Comparison of ENCODE assay signal across 2 cellular contexts in the genomic region with DNA sequence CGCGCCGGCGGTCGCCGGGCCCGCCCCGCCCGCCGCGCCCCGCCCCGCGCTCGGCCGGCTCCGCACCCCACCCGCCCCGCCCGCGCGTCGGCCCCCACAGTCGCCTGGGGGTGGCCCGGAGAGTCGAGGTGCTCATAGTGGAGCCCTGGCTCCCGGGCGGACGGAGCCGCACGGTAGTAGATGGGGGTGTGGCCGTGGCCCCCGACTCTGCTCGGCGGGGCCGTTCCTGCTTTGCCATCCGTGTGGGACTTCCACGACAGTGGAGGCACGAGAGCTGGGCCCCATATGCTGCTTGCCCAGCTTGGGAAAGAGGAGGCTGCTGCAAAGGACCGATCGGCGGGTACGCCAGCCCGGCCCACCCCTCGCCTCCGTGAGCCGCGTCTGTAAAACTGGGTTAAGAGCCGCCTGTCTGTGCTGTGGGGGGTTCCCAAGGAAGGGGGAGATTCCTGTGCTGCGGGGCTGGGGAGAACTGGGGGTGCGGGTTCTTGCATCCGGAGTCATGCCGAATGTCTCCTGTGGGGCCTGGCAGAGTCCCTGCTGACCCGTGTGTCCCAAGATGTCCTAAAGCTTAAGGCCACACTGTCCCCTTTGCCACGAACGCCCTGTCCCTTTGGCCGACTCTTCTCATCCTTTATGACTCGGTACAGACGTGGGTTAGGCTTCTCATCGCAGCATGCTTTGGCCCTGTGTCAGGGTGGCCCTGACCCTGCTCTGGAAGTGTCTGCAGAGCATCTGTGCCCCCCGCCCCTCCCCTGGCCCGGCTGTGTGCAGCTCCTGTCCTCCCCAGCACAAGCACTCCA.
TF ChIP-seq lines count a peak whose summit lies in the region.

A gene (plus strand): TSS at position 70 of the 800 bp plus-strand sequence. CDS start 12,639 bp downstream, outside the sequence.

TF ChIP-seq in H1, 55 proteins besides CTCF, POLR2A, EP300 and RAD21 (continued from another document):
- TF ChIP-seq SIN3A (conservative IDR thresholded peaks at IDR 0.05 in 1 of 2, IDR thresholded peaks at IDR 0.05 in 1 of 2; ENCODE audit: low read depth in 1 of 2, low read length in 2 of 2) (0 out of 4 replicates have a peak, but pooled peaks of 1 of the 2 experiments have one; percentile 12), SP1 (IDR thresholded peaks at IDR 0.05; ENCODE audit: low read depth, low read length) (no peak), ASH2L (IDR thresholded peaks at IDR 0.05; ENCODE audit: low read length) (peak; percentile 2), YY1 (IDR thresholded peaks at IDR 0.05; ENCODE audit: low read depth, low read length) (no peak), CHD2 (IDR thresholded peaks at IDR 0.05; ENCODE audit: low read length) (no peak), EZH2 (IDR thresholded peaks at IDR 0.05; ENCODE audit: low read depth, low read length, severe bottlenecking) (peak; percentile 34)
- TF ChIP-seq, protein P1, sequence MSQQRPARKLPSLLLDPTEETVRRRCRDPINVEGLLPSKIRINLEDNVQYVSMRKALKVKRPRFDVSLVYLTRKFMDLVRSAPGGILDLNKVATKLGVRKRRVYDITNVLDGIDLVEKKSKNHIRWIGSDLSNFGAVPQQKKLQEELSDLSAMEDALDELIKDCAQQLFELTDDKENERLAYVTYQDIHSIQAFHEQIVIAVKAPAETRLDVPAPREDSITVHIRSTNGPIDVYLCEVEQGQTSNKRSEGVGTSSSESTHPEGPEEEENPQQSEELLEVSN (IDR thresholded peaks at IDR 0.05): no peak

TF ChIP-seq in neural cell, 6 proteins besides CTCF, POLR2A, EP300 and RAD21 (continued from another document):
- TF ChIP-seq, protein P2, sequence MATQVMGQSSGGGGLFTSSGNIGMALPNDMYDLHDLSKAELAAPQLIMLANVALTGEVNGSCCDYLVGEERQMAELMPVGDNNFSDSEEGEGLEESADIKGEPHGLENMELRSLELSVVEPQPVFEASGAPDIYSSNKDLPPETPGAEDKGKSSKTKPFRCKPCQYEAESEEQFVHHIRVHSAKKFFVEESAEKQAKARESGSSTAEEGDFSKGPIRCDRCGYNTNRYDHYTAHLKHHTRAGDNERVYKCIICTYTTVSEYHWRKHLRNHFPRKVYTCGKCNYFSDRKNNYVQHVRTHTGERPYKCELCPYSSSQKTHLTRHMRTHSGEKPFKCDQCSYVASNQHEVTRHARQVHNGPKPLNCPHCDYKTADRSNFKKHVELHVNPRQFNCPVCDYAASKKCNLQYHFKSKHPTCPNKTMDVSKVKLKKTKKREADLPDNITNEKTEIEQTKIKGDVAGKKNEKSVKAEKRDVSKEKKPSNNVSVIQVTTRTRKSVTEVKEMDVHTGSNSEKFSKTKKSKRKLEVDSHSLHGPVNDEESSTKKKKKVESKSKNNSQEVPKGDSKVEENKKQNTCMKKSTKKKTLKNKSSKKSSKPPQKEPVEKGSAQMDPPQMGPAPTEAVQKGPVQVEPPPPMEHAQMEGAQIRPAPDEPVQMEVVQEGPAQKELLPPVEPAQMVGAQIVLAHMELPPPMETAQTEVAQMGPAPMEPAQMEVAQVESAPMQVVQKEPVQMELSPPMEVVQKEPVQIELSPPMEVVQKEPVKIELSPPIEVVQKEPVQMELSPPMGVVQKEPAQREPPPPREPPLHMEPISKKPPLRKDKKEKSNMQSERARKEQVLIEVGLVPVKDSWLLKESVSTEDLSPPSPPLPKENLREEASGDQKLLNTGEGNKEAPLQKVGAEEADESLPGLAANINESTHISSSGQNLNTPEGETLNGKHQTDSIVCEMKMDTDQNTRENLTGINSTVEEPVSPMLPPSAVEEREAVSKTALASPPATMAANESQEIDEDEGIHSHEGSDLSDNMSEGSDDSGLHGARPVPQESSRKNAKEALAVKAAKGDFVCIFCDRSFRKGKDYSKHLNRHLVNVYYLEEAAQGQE (IDR thresholded peaks at IDR 0.05; ENCODE audit: borderline replicate concordance): no peak
- no peak for TF ChIP-seq TAF1 (IDR thresholded peaks at IDR 0.05; ENCODE audit: low read depth)
